ENCODE assay signal across 10 cellular contexts in genomic region chr11:64183890-64184289, GRCh38. TPM values are rescaled to one million over a fixed set of nuclear protein-coding genes. Genes with fewer than 3 reads are reported as not detected.
A peak's percentile ranks its signal among the peaks of the same experiment; 100 is the strongest.
DNase-seq lines count a peak whose midpoint lies in the region; ATAC-seq, FAIRE-seq and TF ChIP-seq lines count a peak whose summit lies in the region.
"Had no signal": no experiment of that assay in that cellular context is flagged by ENCODE, and none has a peak within 500 bp of the region (broad histone marks: within the 10 kb centered on the region; RNA-seq: fewer than 3 reads in every experiment).

No MANE protein-coding gene starts in this region.

- no peaks in the 10 kb centered on the region for H3K9me3 Mint-ChIP-seq in WTC11
- H3K9me3 Mint-ChIP-seq: stimulated activated memory B cell treated with anti-CD40 and anti-IgM and Interleukin-4, amounts not matched to agents 10 μg/mL and 1 μg/mL and 100 μg/mL, for 72 hours had no signal

- no peak overlapping the region for H2AFZ ChIP-seq in DND-41 (ENCODE audit: low read depth, low read length)

- H3K36me3 ChIP-seq in DND-41 (ENCODE audit: insufficient read depth, low read length), result peaks cover 16% of the 10 kb centered on the region

- WGBS in A549 (ENCODE audit: missing lambda C conversion rate), result 88% methylated on average over 7 of the region's 7 CpGs

- POLR2A ChIA-PET in A549 (lab: Yijun Ruan, JAX) (interaction anchor here (0.6 to 1.0 kb wide), 2 partner anchors 35 to 49 kb away, joined by 6 to 7 read pairs; no protein-coding TSS in a partner anchor), WTC11 (lab: Charles Lee) (interaction anchor here (0.6 to 2.3 kb wide), 2 partner anchors 133 to 913 kb away, joined by 6 to 7 read pairs; partner anchors contain the start of genes PRDX5 and TRMT112)

- ATAC-seq in A549 (no peak), DND-41 (ENCODE audit: insufficient read depth, low read depth) (no peak), WTC11 (no peak), GM18870 (IDR thresholded peaks at IDR 0.05; ENCODE audit: unreplicated experiment) (no peak)
- ATAC-seq: stimulated activated memory B cell treated with anti-CD40 and anti-IgM and Interleukin-4, amounts not matched to agents 10 μg/mL and 1 μg/mL and 100 μg/mL, for 72 hours had no signal

- H3K79me2 ChIP-seq in DND-41 (ENCODE audit: insufficient read depth, low read length), result peaks cover 23% of the 10 kb centered on the region

- DNase-seq in A549 (ENCODE audit: low read depth in 1 of 2, low spot score in 1 of 2) (no peak), DND-41 (no peak), WTC11 (ENCODE audit: low spot score) (no peak), EL (no peak), activated gamma-delta T cell (lab: John Stamatoyannopoulos, UW) (no peak), foreskin melanocyte (no peak)
- DNase-seq: RPMI8226 had no signal

- H3K4me3 ChIP-seq in A549, result no peak overlapping the region
- peak overlapping the region in 1 of 2 experiments; percentile 86; a peak in 2 of 4 replicates for H3K4me3 ChIP-seq in DND-41 (ENCODE audit: low read depth in 1 of 2, low read length in 2 of 2)

- H4K20me1 ChIP-seq in DND-41 (ENCODE audit: insufficient read depth, low read length), result peaks cover 2% of the 10 kb centered on the region

- H3K9me3 ChIP-seq in A549 (no peaks in the 10 kb centered on the region), DND-41 (ENCODE audit: insufficient read depth, low read length, severe bottlenecking) (no peaks in the 10 kb centered on the region)

- no peak for TF ChIP-seq RAD21 in A549 (conservative IDR thresholded peaks at IDR 0.05 in 1 of 2, IDR thresholded peaks at IDR 0.05 in 1 of 2)

- CTCF ChIA-PET in A549 (lab: Yijun Ruan, JAX), result interaction anchor here (1.2 to 2.8 kb wide), 6 partner anchors 9 to 40 kb away, joined by 3 to 16 read pairs (median 7); partner anchors contain the start of gene MACROD1
- CTCF ChIA-PET in WTC11 (lab: Charles Lee), result interaction anchor here (0.6 to 3.1 kb wide), 6 partner anchors 21 to 183 kb away, joined by 3 to 23 read pairs (median 10); partner anchors contain the start of gene FKBP2

- no peaks in the 10 kb centered on the region for H3K27me3 Mint-ChIP-seq in WTC11 (ENCODE audit: low read depth)
- H3K27me3 Mint-ChIP-seq: stimulated activated memory B cell treated with anti-CD40 and anti-IgM and Interleukin-4, amounts not matched to agents 10 μg/mL and 1 μg/mL and 100 μg/mL, for 72 hours had no signal

- peaks cover 29% of the 10 kb centered on the region for H3K4me1 ChIP-seq in A549
- peaks cover 26% of the 10 kb centered on the region for H3K4me1 ChIP-seq in DND-41 (ENCODE audit: insufficient read depth, low read length)

- H3K4me3 Mint-ChIP-seq in WTC11, result peak overlapping the region; percentile 93; the same call in 1 of the 2 replicates

- H3K9ac ChIP-seq in DND-41 (ENCODE audit: low read depth, low read length), result peak overlapping the region; percentile 90; the same call in 1 of the 2 replicates

- peaks cover 36% of the 10 kb centered on the region for H3K4me1 Mint-ChIP-seq in WTC11

- H3K36me3 Mint-ChIP-seq in WTC11, result peaks cover 20% of the 10 kb centered on the region
- H3K36me3 Mint-ChIP-seq: stimulated activated memory B cell treated with anti-CD40 and anti-IgM and Interleukin-4, amounts not matched to agents 10 μg/mL and 1 μg/mL and 100 μg/mL, for 72 hours had no signal

- peak overlapping the region in 1 of 2 experiments; percentile 96; a peak in 3 of 6 replicates for H3K27ac ChIP-seq in A549
- no peak overlapping the region for H3K27ac ChIP-seq in DND-41 (ENCODE audit: low read length)
- peak overlapping the region; percentile 35 for H3K27ac ChIP-seq in layer of hippocampus (ENCODE audit: low read depth, low read length)

- no peak for FAIRE-seq in A549 (lab: Jason Lieb, UNC)

- no peak for TF ChIP-seq EP300 in A549 (IDR thresholded peaks at IDR 0.05)

- H3K27me3 ChIP-seq in DND-41 (ENCODE audit: insufficient read depth, low read length, poor library complexity), result no peaks in the 10 kb centered on the region
- H3K27me3 ChIP-seq in layer of hippocampus (ENCODE audit: control insufficient read depth, insufficient read depth, low read length), result no peaks in the 10 kb centered on the region

- H3K27ac Mint-ChIP-seq in WTC11, result no peak overlapping the region
- H3K27ac Mint-ChIP-seq: stimulated activated memory B cell treated with anti-CD40 and anti-IgM and Interleukin-4, amounts not matched to agents 10 μg/mL and 1 μg/mL and 100 μg/mL, for 72 hours had no signal

- TF ChIP-seq CTCF in A549 (IDR thresholded peaks at IDR 0.05) (no peak), DND-41 (IDR thresholded peaks at IDR 0.05; ENCODE audit: borderline replicate concordance, extremely low read depth, low read length, poor library complexity, severe bottlenecking) (no peak), WTC11 (IDR thresholded peaks at IDR 0.05) (no peak)

- peak overlapping the region; percentile 81 for H3K4me2 ChIP-seq in A549
- peak overlapping the region; percentile 95 for H3K4me2 ChIP-seq in DND-41 (ENCODE audit: insufficient read depth, low read length)

- no peak for TF ChIP-seq POLR2A in A549 (IDR thresholded peaks at IDR 0.05; ENCODE audit: low read length)

TF ChIP-seq in A549, 52 proteins besides CTCF, POLR2A, EP300 and RAD21 (continues in another document):
- TF ChIP-seq TP53 (CRISPR knock-in tag; IDR thresholded peaks at IDR 0.05) (no peak), CHD4 (IDR thresholded peaks at IDR 0.05; ENCODE audit: borderline replicate concordance) (no peak), RARB (CRISPR knock-in tag; IDR thresholded peaks at IDR 0.05) (no peak), CBX2 (IDR thresholded peaks at IDR 0.05; ENCODE audit: borderline replicate concordance, low read depth) (no peak), FOSL2 (IDR thresholded peaks at IDR 0.05) (no peak), FOSL2 (CRISPR knock-in tag; IDR thresholded peaks at IDR 0.05) (no peak), ZNF302 (CRISPR knock-in tag; IDR thresholded peaks at IDR 0.05) (no peak), EHMT2 (IDR thresholded peaks at IDR 0.05; ENCODE audit: low read depth) (no peak), ESRRA (IDR thresholded peaks at IDR 0.05; ENCODE audit: borderline replicate concordance, low read length) (no peak), TFCP2L1 (CRISPR knock-in tag; IDR thresholded peaks at IDR 0.05) (no peak), NPAS2 (CRISPR knock-in tag; IDR thresholded peaks at IDR 0.05; ENCODE audit: borderline replicate concordance) (no peak), HEYL (CRISPR knock-in tag; IDR thresholded peaks at IDR 0.05) (no peak), HOXB5 (CRISPR knock-in tag; IDR thresholded peaks at IDR 0.05) (no peak)

TF ChIP-seq in WTC11, 78 proteins besides CTCF, POLR2A, EP300 and RAD21 (continues in another document):
- TF ChIP-seq MAX (CRISPR knock-in tag; IDR thresholded peaks at IDR 0.05), result no peak
- TF ChIP-seq ZNF512 (CRISPR knock-in tag; IDR thresholded peaks at IDR 0.05; ENCODE audit: borderline replicate concordance), result no peak

RNA-seq across cellular contexts. Expression of gene STIP1, which starts 2.1 kb away (rescaled TPM):
- 288 and 300 TPM in 2 replicates for polyA plus RNA-seq in A549 (2011; rRNA removed)
- 268 and 305 TPM in 2 replicates for polyA plus RNA-seq in A549 (2012; cell fraction: cytosol; rRNA removed)
- 273 and 299 TPM in 2 replicates for polyA plus RNA-seq in A549 (2012; cell fraction: nucleus; rRNA removed)
- 274 to 320 TPM (median 297 TPM) in 3 replicates for polyA plus RNA-seq in A549 (2017; fragmentation: RNase III; extraction: RNeasy Plus Mini Kit Qiagen cat#74134 plus additional on column Dnase treatment)
- polyA minus RNA-seq in A549 (2011; rRNA and poly(A)+ RNA removed), result 535 and 537 TPM in 2 replicates
- total RNA-seq in WTC11 (2021), result 291 to 296 TPM (median 296 TPM) in 3 replicates

RNA-seq across cellular contexts. Expression of gene MACROD1, which starts 18.0 kb away (rescaled TPM):
- 10.0 and 16.6 TPM in 2 replicates for polyA plus RNA-seq in A549 (2011; rRNA removed)
- polyA plus RNA-seq in A549 (2012; cell fraction: cytosol; rRNA removed), result 8.8 and 11.9 TPM in 2 replicates
- polyA plus RNA-seq in A549 (2012; cell fraction: nucleus; rRNA removed), result 13.7 and 20.8 TPM in 2 replicates
- polyA plus RNA-seq in A549 (2017; fragmentation: RNase III; extraction: RNeasy Plus Mini Kit Qiagen cat#74134 plus additional on column Dnase treatment), result 12.0 to 16.4 TPM (median 15.1 TPM) in 3 replicates
- 3.5 and 6.7 TPM in 2 replicates for polyA minus RNA-seq in A549 (2011; rRNA and poly(A)+ RNA removed)
- total RNA-seq in WTC11 (2021), result 36.9 to 54.4 TPM (median 52.9 TPM) in 3 replicates

RNA-seq across cellular contexts. Expression of gene FERMT3, which starts 22.6 kb away (rescaled TPM):
- polyA plus RNA-seq in A549 (2011; rRNA removed) (0.42 and 0.56 TPM in 2 replicates), A549 (2017; fragmentation: RNase III; extraction: RNeasy Plus Mini Kit Qiagen cat#74134 plus additional on column Dnase treatment) (1.9 to 2.1 TPM (median 2.0 TPM) in 3 replicates)
- 2.6 and 3.2 TPM in 2 replicates for polyA plus RNA-seq in A549 (2012; cell fraction: cytosol; rRNA removed)
- 36.7 and 41.4 TPM in 2 replicates for polyA plus RNA-seq in A549 (2012; cell fraction: nucleus; rRNA removed)
- 0.66 and 0.68 TPM in 2 replicates for polyA minus RNA-seq in A549 (2011; rRNA and poly(A)+ RNA removed)
- total RNA-seq in WTC11 (2021), result 3.8 to 8.2 TPM (median 3.8 TPM) in 3 replicates

RNA-seq across cellular contexts. Expression of gene TRPT1, which starts 42.1 kb away (rescaled TPM):
- polyA plus RNA-seq in A549 (2011; rRNA removed) (18.6 and 25.2 TPM in 2 replicates), A549 (2017; fragmentation: RNase III; extraction: RNeasy Plus Mini Kit Qiagen cat#74134 plus additional on column Dnase treatment) (24.2 to 28.5 TPM (median 26.1 TPM) in 3 replicates)
- polyA plus RNA-seq in A549 (2012; cell fraction: cytosol; rRNA removed), result 31.3 and 36.3 TPM in 2 replicates
- 59.6 and 75.7 TPM in 2 replicates for polyA plus RNA-seq in A549 (2012; cell fraction: nucleus; rRNA removed)
- 26.9 and 27.9 TPM in 2 replicates for polyA minus RNA-seq in A549 (2011; rRNA and poly(A)+ RNA removed)
- total RNA-seq in WTC11 (2021), result 52.3 to 58.8 TPM (median 53.2 TPM) in 3 replicates

RNA-seq across cellular contexts. Expression of gene NUDT22, which starts 42.2 kb away (rescaled TPM):
- 21.5 and 21.7 TPM in 2 replicates for polyA plus RNA-seq in A549 (2011; rRNA removed)
- polyA plus RNA-seq in A549 (2012; cell fraction: cytosol; rRNA removed), result 42.0 and 52.4 TPM in 2 replicates
- polyA plus RNA-seq in A549 (2012; cell fraction: nucleus; rRNA removed), result 73.1 and 89.7 TPM in 2 replicates
- polyA plus RNA-seq in A549 (2017; fragmentation: RNase III; extraction: RNeasy Plus Mini Kit Qiagen cat#74134 plus additional on column Dnase treatment), result 25.7 to 33.2 TPM (median 33.1 TPM) in 3 replicates
- polyA minus RNA-seq in A549 (2011; rRNA and poly(A)+ RNA removed), result 15.2 and 16.5 TPM in 2 replicates
- total RNA-seq in WTC11 (2021), result 59.1 to 64.4 TPM (median 60.1 TPM) in 3 replicates
